ENCODE assay signal across 1 cellular context in the genomic region with DNA sequence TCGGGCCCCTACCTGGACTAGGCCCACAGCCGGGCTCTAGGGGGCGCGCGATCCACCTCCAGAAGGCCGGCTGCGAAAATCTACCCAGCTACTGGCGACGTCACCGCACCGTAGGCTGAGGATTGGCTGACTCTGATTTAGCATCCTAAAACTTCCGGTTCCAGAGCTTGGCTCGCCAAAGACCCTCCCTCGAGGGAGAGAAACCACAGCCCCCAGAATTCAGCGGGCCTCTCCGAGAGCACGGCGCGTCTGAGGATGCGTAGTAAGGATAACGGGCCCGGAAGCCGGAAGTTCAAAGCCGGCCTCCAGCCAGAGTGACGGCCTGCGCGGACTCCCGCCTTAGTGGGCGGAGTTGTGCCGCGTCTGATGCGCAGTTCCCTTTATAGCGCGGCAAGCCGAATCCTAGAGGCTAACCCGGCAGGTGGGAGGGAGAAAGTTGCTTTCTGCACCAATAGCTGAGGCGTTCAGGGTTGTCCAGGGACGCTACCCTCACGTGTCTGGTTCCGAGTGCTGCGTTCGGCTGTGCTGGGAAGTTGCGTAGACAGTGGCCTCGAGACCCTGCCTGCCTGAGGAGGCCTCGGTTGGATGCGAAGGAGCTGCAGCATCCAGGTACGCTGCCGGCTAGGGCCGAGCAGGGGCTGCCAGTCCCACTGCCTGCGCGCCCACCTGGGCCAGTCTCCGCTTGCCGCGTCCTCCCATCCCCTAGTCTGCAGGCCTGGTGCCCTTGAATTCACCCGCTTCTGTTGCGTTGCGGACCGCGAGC.
TF ChIP-seq lines count a peak whose summit lies in the region.

A gene (plus strand): TSS at position 544 of the 763 bp plus-strand sequence. CDS start 7,808 bp downstream, outside the sequence.

TF ChIP-seq in K562, 482 proteins besides CTCF, POLR2A, EP300 and RAD21 (continued from another document and continues in another):
- TF ChIP-seq, protein P1, sequence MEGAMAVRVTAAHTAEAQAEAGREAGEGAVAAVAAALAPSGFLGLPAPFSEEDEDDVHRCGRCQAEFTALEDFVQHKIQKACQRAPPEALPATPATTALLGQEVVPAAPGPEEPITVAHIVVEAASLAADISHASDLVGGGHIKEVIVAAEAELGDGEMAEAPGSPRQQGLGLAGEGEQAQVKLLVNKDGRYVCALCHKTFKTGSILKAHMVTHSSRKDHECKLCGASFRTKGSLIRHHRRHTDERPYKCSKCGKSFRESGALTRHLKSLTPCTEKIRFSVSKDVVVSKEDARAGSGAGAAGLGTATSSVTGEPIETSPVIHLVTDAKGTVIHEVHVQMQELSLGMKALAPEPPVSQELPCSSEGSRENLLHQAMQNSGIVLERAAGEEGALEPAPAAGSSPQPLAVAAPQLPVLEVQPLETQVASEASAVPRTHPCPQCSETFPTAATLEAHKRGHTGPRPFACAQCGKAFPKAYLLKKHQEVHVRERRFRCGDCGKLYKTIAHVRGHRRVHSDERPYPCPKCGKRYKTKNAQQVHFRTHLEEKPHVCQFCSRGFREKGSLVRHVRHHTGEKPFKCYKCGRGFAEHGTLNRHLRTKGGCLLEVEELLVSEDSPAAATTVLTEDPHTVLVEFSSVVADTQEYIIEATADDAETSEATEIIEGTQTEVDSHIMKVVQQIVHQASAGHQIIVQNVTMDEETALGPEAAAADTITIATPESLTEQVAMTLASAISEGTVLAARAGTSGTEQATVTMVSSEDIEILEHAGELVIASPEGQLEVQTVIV (CRISPR knock-in tag; IDR thresholded peaks at IDR 0.05; ENCODE audit: borderline replicate concordance), result no peak
- peak in 2 of 3 experiments; percentile 21 to 36 for TF ChIP-seq YY1 (IDR thresholded peaks at IDR 0.05; ENCODE audit: borderline replicate concordance in 1 of 3, control insufficient read depth in 1 of 3, extremely low read depth in 1 of 3, insufficient read depth in 3 of 3, insufficient read length in 1 of 3, insufficient replicate concordance in 2 of 3, low read depth in 1 of 3, low read length in 2 of 3)
- TF ChIP-seq ZEB2 (IDR thresholded peaks at IDR 0.05), result no peak
- no peak for TF ChIP-seq SOX6 (IDR thresholded peaks at IDR 0.05)
- TF ChIP-seq NCOA4 (IDR thresholded peaks at IDR 0.05; ENCODE audit: partially characterized antibody), result no peak
- peak; percentile 47; the same call in 1 of the 2 replicates for TF ChIP-seq MYC (IDR thresholded peaks at IDR 0.05; ENCODE audit: low read depth, low read length)
- TF ChIP-seq MYC (CRISPR knock-in tag; IDR thresholded peaks at IDR 0.05; ENCODE audit: borderline replicate concordance, low read depth), result peak; percentile 80; the same call in 1 of the 2 replicates
- TF ChIP-seq TAL1 (IDR thresholded peaks at IDR 0.05), result no peak
- peak; percentile 37 for TF ChIP-seq POU5F1 (IDR thresholded peaks at IDR 0.05; ENCODE audit: borderline replicate concordance, low read depth, low read length, partially characterized antibody)
- TF ChIP-seq, protein P2, sequence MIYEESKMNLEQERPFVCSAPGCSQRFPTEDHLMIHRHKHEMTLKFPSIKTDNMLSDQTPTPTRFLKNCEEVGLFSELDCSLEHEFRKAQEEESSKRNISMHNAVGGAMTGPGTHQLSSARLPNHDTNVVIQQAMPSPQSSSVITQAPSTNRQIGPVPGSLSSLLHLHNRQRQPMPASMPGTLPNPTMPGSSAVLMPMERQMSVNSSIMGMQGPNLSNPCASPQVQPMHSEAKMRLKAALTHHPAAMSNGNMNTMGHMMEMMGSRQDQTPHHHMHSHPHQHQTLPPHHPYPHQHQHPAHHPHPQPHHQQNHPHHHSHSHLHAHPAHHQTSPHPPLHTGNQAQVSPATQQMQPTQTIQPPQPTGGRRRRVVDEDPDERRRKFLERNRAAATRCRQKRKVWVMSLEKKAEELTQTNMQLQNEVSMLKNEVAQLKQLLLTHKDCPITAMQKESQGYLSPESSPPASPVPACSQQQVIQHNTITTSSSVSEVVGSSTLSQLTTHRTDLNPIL (CRISPR knock-in tag; IDR thresholded peaks at IDR 0.05), result no peak
- TF ChIP-seq CC2D1A (IDR thresholded peaks at IDR 0.05), result no peak
- TF ChIP-seq ZNF146 (CRISPR knock-in tag; IDR thresholded peaks at IDR 0.05; ENCODE audit: unreplicated experiment), result no peak
- TF ChIP-seq, protein P3, sequence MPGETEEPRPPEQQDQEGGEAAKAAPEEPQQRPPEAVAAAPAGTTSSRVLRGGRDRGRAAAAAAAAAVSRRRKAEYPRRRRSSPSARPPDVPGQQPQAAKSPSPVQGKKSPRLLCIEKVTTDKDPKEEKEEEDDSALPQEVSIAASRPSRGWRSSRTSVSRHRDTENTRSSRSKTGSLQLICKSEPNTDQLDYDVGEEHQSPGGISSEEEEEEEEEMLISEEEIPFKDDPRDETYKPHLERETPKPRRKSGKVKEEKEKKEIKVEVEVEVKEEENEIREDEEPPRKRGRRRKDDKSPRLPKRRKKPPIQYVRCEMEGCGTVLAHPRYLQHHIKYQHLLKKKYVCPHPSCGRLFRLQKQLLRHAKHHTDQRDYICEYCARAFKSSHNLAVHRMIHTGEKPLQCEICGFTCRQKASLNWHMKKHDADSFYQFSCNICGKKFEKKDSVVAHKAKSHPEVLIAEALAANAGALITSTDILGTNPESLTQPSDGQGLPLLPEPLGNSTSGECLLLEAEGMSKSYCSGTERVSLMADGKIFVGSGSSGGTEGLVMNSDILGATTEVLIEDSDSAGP (CRISPR knock-in tag; IDR thresholded peaks at IDR 0.05), result no peak; the same call in 1 of the 2 replicates
- TF ChIP-seq, protein P4, sequence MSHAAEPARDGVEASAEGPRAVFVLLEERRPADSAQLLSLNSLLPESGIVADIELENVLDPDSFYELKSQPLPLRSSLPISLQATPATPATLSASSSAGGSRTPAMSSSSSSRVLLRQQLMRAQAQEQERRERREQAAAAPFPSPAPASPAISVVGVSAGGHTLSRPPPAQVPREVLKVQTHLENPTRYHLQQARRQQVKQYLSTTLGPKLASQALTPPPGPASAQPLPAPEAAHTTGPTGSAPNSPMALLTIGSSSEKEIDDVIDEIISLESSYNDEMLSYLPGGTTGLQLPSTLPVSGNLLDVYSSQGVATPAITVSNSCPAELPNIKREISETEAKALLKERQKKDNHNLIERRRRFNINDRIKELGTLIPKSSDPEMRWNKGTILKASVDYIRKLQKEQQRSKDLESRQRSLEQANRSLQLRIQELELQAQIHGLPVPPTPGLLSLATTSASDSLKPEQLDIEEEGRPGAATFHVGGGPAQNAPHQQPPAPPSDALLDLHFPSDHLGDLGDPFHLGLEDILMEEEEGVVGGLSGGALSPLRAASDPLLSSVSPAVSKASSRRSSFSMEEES (CRISPR knock-in tag; IDR thresholded peaks at IDR 0.05), result no peak
- no peak for TF ChIP-seq ILF3 (IDR thresholded peaks at IDR 0.05; ENCODE audit: borderline replicate concordance)
- peak in 1 of 2 experiments; percentile 56; a peak in 1 of 4 replicates for TF ChIP-seq SRF (CRISPR knock-in tag; IDR thresholded peaks at IDR 0.05)
- TF ChIP-seq CBFA2T2 (conservative IDR thresholded peaks at IDR 0.05), result no peak
- TF ChIP-seq GABPA (tag; conservative IDR thresholded peaks at IDR 0.05; ENCODE audit: low read depth), result peak; percentile 96
- TF ChIP-seq HDGF (IDR thresholded peaks at IDR 0.05), result no peak
- TF ChIP-seq, protein P5, sequence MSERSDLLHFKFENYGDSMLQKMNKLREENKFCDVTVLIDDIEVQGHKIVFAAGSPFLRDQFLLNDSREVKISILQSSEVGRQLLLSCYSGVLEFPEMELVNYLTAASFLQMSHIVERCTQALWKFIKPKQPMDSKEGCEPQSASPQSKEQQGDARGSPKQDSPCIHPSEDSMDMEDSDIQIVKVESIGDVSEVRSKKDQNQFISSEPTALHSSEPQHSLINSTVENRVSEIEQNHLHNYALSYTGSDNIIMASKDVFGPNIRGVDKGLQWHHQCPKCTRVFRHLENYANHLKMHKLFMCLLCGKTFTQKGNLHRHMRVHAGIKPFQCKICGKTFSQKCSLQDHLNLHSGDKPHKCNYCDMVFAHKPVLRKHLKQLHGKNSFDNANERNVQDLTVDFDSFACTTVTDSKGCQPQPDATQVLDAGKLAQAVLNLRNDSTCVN (CRISPR knock-in tag; IDR thresholded peaks at IDR 0.05), result no peak
- TF ChIP-seq KDM2B (CRISPR knock-in tag; IDR thresholded peaks at IDR 0.05), result no peak
- no peak for TF ChIP-seq ZNF253 (CRISPR knock-in tag; conservative IDR thresholded peaks at IDR 0.05)
- no peak for TF ChIP-seq KLF13 (tag; IDR thresholded peaks at IDR 0.05; ENCODE audit: borderline replicate concordance, low read depth)
- no peak for TF ChIP-seq ZNF324 (CRISPR knock-in tag; IDR thresholded peaks at IDR 0.05)
- no peak for TF ChIP-seq HSF4 (CRISPR knock-in tag; IDR thresholded peaks at IDR 0.05; ENCODE audit: borderline replicate concordance)
- TF ChIP-seq NELFE (IDR thresholded peaks at IDR 0.05; ENCODE audit: insufficient read depth, insufficient read length), result no peak
- TF ChIP-seq SIN3B (IDR thresholded peaks at IDR 0.05; ENCODE audit: low read depth), result no peak
- 0 out of 2 replicates have a peak, but pooled peaks have one; percentile 53 for TF ChIP-seq PRMT5 (CRISPR knock-in tag; IDR thresholded peaks at IDR 0.05)
- no peak for TF ChIP-seq PHTF2 (CRISPR knock-in tag; IDR thresholded peaks at IDR 0.05)
- peak; percentile 59; the same call in 1 of the 2 replicates for TF ChIP-seq CEBPG (CRISPR knock-in tag; IDR thresholded peaks at IDR 0.05)
- TF ChIP-seq CEBPG (tag; conservative IDR thresholded peaks at IDR 0.05 in 1 of 2, IDR thresholded peaks at IDR 0.05 in 1 of 2), result no peak
- no peak for TF ChIP-seq ZNF699 (CRISPR knock-in tag; IDR thresholded peaks at IDR 0.05; ENCODE audit: insufficient replicate concordance)
- peak; percentile 86 for TF ChIP-seq ZFX (CRISPR knock-in tag; IDR thresholded peaks at IDR 0.05)
- peak; percentile 57 for TF ChIP-seq PHF20 (IDR thresholded peaks at IDR 0.05; ENCODE audit: partially characterized antibody)
- no peak for TF ChIP-seq HDAC8 (tag; IDR thresholded peaks at IDR 0.05)
- TF ChIP-seq ZFP30 (CRISPR knock-in tag; IDR thresholded peaks at IDR 0.05; ENCODE audit: borderline replicate concordance), result no peak
- no peak for TF ChIP-seq CHD1 (IDR thresholded peaks at IDR 0.05; ENCODE audit: low read length)
- no peak for TF ChIP-seq ZFPM2 (CRISPR knock-in tag; IDR thresholded peaks at IDR 0.05)
- TF ChIP-seq HEY1 (CRISPR knock-in tag; IDR thresholded peaks at IDR 0.05; ENCODE audit: borderline replicate concordance), result no peak
- no peak for TF ChIP-seq GTF2A2 (tag; IDR thresholded peaks at IDR 0.05)
- TF ChIP-seq, protein P6, sequence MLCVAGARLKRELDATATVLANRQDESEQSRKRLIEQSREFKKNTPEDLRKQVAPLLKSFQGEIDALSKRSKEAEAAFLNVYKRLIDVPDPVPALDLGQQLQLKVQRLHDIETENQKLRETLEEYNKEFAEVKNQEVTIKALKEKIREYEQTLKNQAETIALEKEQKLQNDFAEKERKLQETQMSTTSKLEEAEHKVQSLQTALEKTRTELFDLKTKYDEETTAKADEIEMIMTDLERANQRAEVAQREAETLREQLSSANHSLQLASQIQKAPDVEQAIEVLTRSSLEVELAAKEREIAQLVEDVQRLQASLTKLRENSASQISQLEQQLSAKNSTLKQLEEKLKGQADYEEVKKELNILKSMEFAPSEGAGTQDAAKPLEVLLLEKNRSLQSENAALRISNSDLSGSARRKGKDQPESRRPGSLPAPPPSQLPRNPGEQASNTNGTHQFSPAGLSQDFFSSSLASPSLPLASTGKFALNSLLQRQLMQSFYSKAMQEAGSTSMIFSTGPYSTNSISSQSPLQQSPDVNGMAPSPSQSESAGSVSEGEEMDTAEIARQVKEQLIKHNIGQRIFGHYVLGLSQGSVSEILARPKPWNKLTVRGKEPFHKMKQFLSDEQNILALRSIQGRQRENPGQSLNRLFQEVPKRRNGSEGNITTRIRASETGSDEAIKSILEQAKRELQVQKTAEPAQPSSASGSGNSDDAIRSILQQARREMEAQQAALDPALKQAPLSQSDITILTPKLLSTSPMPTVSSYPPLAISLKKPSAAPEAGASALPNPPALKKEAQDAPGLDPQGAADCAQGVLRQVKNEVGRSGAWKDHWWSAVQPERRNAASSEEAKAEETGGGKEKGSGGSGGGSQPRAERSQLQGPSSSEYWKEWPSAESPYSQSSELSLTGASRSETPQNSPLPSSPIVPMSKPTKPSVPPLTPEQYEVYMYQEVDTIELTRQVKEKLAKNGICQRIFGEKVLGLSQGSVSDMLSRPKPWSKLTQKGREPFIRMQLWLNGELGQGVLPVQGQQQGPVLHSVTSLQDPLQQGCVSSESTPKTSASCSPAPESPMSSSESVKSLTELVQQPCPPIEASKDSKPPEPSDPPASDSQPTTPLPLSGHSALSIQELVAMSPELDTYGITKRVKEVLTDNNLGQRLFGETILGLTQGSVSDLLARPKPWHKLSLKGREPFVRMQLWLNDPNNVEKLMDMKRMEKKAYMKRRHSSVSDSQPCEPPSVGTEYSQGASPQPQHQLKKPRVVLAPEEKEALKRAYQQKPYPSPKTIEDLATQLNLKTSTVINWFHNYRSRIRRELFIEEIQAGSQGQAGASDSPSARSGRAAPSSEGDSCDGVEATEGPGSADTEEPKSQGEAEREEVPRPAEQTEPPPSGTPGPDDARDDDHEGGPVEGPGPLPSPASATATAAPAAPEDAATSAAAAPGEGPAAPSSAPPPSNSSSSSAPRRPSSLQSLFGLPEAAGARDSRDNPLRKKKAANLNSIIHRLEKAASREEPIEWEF (CRISPR knock-in tag; IDR thresholded peaks at IDR 0.05), result no peak
- no peak for TF ChIP-seq EWSR1 (IDR thresholded peaks at IDR 0.05; ENCODE audit: borderline replicate concordance, low read depth, partially characterized antibody)
- peak; percentile 95 to 96 for TF ChIP-seq NRF1 (conservative IDR thresholded peaks at IDR 0.05 in 1 of 2, IDR thresholded peaks at IDR 0.05 in 1 of 2)
- no peak for TF ChIP-seq BRF1 (IDR thresholded peaks at IDR 0.05; ENCODE audit: borderline replicate concordance, extremely low read depth, insufficient read length)
- TF ChIP-seq, protein P7, sequence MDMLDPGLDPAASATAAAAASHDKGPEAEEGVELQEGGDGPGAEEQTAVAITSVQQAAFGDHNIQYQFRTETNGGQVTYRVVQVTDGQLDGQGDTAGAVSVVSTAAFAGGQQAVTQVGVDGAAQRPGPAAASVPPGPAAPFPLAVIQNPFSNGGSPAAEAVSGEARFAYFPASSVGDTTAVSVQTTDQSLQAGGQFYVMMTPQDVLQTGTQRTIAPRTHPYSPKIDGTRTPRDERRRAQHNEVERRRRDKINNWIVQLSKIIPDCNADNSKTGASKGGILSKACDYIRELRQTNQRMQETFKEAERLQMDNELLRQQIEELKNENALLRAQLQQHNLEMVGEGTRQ (CRISPR knock-in tag; IDR thresholded peaks at IDR 0.05), result peak; percentile 90
- peak; percentile 58; the same call in 1 of the 2 replicates for TF ChIP-seq ETV1 (tag; conservative IDR thresholded peaks at IDR 0.05; ENCODE audit: low read depth)
